ENCODE assay signal across 2 cellular contexts in the genomic region with DNA sequence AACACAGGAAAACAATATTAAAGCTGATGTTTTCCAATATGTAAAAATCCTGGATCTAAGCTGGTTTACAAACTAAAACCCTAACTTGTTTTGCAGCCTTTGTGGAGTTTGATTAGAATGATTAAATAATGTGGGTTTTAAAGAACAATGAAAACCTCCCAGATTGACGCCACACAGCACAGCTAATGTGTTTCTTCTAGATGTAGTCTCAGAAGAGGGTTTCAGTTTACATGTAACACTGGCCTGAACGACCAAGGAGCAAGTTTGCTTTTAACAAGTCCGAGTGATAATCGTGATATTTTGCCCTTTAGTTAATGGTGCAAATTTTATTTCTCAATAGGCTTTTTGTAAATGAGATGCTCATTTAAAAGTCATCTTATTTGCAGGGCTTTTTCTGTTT.
TF ChIP-seq lines count a peak whose summit lies in the region.

No MANE protein-coding gene starts in this region.

TF ChIP-seq in IMR-90, 13 proteins besides CTCF, POLR2A, EP300 and RAD21:
- TF ChIP-seq CEBPB (IDR thresholded peaks at IDR 0.05; ENCODE audit: low read depth, low read length) (no peak), MAFK (IDR thresholded peaks at IDR 0.05; ENCODE audit: low read depth, low read length) (no peak)

TF ChIP-seq in HEK293T, 16 proteins besides CTCF, POLR2A, EP300 and RAD21:
- TF ChIP-seq TARDBP (IDR thresholded peaks at IDR 0.05) (no peak), PKNOX1 (IDR thresholded peaks at IDR 0.05) (no peak), FOXM1 (IDR thresholded peaks at IDR 0.05; ENCODE audit: borderline replicate concordance) (no peak), LEF1 (IDR thresholded peaks at IDR 0.05; ENCODE audit: borderline replicate concordance) (no peak), SP1 (IDR thresholded peaks at IDR 0.05) (no peak), ZNF384 (IDR thresholded peaks at IDR 0.05) (no peak), CTBP1 (IDR thresholded peaks at IDR 0.05; ENCODE audit: borderline replicate concordance) (no peak), BHLHE40 (IDR thresholded peaks at IDR 0.05; ENCODE audit: borderline replicate concordance) (no peak), FOXA1 (IDR thresholded peaks at IDR 0.05) (no peak), ELF4 (IDR thresholded peaks at IDR 0.05) (no peak), HDGF (IDR thresholded peaks at IDR 0.05; ENCODE audit: borderline replicate concordance) (no peak), FOXK2 (IDR thresholded peaks at IDR 0.05) (no peak), NFRKB (IDR thresholded peaks at IDR 0.05) (no peak), L3MBTL2 (conservative IDR thresholded peaks at IDR 0.05) (no peak), ARNT (IDR thresholded peaks at IDR 0.05) (no peak), SUZ12 (IDR thresholded peaks at IDR 0.05) (no peak)
